Comparison of ENCODE assay signal across 1 cellular context in genomic region chr7:123761729-123762128, GRCh38.
TF ChIP-seq lines count a peak whose summit lies in the region.

No MANE protein-coding gene starts in this region.

TF ChIP-seq in K562, 482 proteins besides CTCF, POLR2A, EP300 and RAD21 (continued from another document and continues in another):
- TF ChIP-seq, protein P1, sequence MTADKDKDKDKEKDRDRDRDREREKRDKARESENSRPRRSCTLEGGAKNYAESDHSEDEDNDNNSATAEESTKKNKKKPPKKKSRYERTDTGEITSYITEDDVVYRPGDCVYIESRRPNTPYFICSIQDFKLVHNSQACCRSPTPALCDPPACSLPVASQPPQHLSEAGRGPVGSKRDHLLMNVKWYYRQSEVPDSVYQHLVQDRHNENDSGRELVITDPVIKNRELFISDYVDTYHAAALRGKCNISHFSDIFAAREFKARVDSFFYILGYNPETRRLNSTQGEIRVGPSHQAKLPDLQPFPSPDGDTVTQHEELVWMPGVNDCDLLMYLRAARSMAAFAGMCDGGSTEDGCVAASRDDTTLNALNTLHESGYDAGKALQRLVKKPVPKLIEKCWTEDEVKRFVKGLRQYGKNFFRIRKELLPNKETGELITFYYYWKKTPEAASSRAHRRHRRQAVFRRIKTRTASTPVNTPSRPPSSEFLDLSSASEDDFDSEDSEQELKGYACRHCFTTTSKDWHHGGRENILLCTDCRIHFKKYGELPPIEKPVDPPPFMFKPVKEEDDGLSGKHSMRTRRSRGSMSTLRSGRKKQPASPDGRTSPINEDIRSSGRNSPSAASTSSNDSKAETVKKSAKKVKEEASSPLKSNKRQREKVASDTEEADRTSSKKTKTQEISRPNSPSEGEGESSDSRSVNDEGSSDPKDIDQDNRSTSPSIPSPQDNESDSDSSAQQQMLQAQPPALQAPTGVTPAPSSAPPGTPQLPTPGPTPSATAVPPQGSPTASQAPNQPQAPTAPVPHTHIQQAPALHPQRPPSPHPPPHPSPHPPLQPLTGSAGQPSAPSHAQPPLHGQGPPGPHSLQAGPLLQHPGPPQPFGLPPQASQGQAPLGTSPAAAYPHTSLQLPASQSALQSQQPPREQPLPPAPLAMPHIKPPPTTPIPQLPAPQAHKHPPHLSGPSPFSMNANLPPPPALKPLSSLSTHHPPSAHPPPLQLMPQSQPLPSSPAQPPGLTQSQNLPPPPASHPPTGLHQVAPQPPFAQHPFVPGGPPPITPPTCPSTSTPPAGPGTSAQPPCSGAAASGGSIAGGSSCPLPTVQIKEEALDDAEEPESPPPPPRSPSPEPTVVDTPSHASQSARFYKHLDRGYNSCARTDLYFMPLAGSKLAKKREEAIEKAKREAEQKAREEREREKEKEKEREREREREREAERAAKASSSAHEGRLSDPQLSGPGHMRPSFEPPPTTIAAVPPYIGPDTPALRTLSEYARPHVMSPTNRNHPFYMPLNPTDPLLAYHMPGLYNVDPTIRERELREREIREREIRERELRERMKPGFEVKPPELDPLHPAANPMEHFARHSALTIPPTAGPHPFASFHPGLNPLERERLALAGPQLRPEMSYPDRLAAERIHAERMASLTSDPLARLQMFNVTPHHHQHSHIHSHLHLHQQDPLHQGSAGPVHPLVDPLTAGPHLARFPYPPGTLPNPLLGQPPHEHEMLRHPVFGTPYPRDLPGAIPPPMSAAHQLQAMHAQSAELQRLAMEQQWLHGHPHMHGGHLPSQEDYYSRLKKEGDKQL (CRISPR knock-in tag; IDR thresholded peaks at IDR 0.05; ENCODE audit: borderline replicate concordance), result no peak
- TF ChIP-seq XRCC5 (IDR thresholded peaks at IDR 0.05; ENCODE audit: low read depth, low read length) (no peak), HNRNPK (IDR thresholded peaks at IDR 0.05; ENCODE audit: low read depth, low read length, poor library complexity, severe bottlenecking) (no peak), ZNF780A (CRISPR knock-in tag; IDR thresholded peaks at IDR 0.05) (no peak), MYC (IDR thresholded peaks at IDR 0.05; ENCODE audit: low read depth, low read length) (no peak), MYC (CRISPR knock-in tag; IDR thresholded peaks at IDR 0.05; ENCODE audit: borderline replicate concordance, low read depth) (no peak), ZNF384 (IDR thresholded peaks at IDR 0.05; ENCODE audit: low read depth, low read length) (no peak), SAFB2 (IDR thresholded peaks at IDR 0.05; ENCODE audit: borderline replicate concordance, low read depth, low read length, severe bottlenecking) (no peak), SREBF1 (IDR thresholded peaks at IDR 0.05; ENCODE audit: borderline replicate concordance, low read depth, low read length) (no peak), NRF1 (conservative IDR thresholded peaks at IDR 0.05 in 1 of 2, IDR thresholded peaks at IDR 0.05 in 1 of 2) (no peak), TRIM24 (IDR thresholded peaks at IDR 0.05) (peak in 1 of 2 experiments; percentile 29; a peak in 1 of 4 replicates), ZBED1 (IDR thresholded peaks at IDR 0.05) (no peak), ETV1 (tag; conservative IDR thresholded peaks at IDR 0.05; ENCODE audit: low read depth) (no peak), ZNF133 (CRISPR knock-in tag; IDR thresholded peaks at IDR 0.05) (no peak), MEIS2 (IDR thresholded peaks at IDR 0.05; ENCODE audit: partially characterized antibody) (peak; percentile 33), SRF (CRISPR knock-in tag; IDR thresholded peaks at IDR 0.05) (no peak), JUN (IDR thresholded peaks at IDR 0.05; ENCODE audit: borderline replicate concordance, low read depth, low read length) (no peak), JUN (CRISPR knock-in tag; IDR thresholded peaks at IDR 0.05; ENCODE audit: borderline replicate concordance) (no peak), ELF1 (tag; IDR thresholded peaks at IDR 0.05) (no peak), ZFP36 (IDR thresholded peaks at IDR 0.05; ENCODE audit: low read depth, low read length, partially characterized antibody) (no peak), POLR2H (tag; IDR thresholded peaks at IDR 0.05; ENCODE audit: low read depth) (no peak), PCBP2 (IDR thresholded peaks at IDR 0.05; ENCODE audit: low read depth, low read length, poor library complexity, severe bottlenecking) (no peak), CTCFL (IDR thresholded peaks at IDR 0.05; ENCODE audit: borderline replicate concordance, insufficient read depth, low read depth, low read length, poor library complexity, severe bottlenecking) (no peak), NFATC3 (IDR thresholded peaks at IDR 0.05) (no peak), PBX2 (CRISPR knock-in tag; IDR thresholded peaks at IDR 0.05; ENCODE audit: low read depth) (no peak), PBX2 (tag; conservative IDR thresholded peaks at IDR 0.05; ENCODE audit: low read depth) (no peak), ZNF311 (CRISPR knock-in tag; IDR thresholded peaks at IDR 0.05) (no peak), OTX1 (CRISPR knock-in tag; IDR thresholded peaks at IDR 0.05) (no peak), FOXA3 (CRISPR knock-in tag; conservative IDR thresholded peaks at IDR 0.05 in 1 of 2, IDR thresholded peaks at IDR 0.05 in 1 of 2) (peak in 1 of 2 experiments; percentile 47; a peak in 1 of 4 replicates), FOXM1 (IDR thresholded peaks at IDR 0.05; ENCODE audit: low read depth) (no peak), FOXM1 (CRISPR knock-in tag; IDR thresholded peaks at IDR 0.05; ENCODE audit: low read depth) (no peak), SP1 (CRISPR knock-in tag; IDR thresholded peaks at IDR 0.05) (no peak), NR2C2 (CRISPR knock-in tag; IDR thresholded peaks at IDR 0.05) (no peak), NR2C2 (tag; IDR thresholded peaks at IDR 0.05) (no peak), TAF9B (IDR thresholded peaks at IDR 0.05; ENCODE audit: partially characterized antibody) (no peak), CBFA2T3 (IDR thresholded peaks at IDR 0.05) (peak; percentile 40; the same call in 1 of the 2 replicates), ZNF12 (CRISPR knock-in tag; IDR thresholded peaks at IDR 0.05) (no peak), ZNF318 (IDR thresholded peaks at IDR 0.05; ENCODE audit: borderline replicate concordance in 1 of 2, low read depth in 1 of 2) (no peak), TEAD4 (IDR thresholded peaks at IDR 0.05; ENCODE audit: low read length) (peak; percentile 28; the same call in 1 of the 2 replicates), TEAD4 (CRISPR knock-in tag; IDR thresholded peaks at IDR 0.05; ENCODE audit: borderline replicate concordance) (no peak), NFE2L1 (tag; IDR thresholded peaks at IDR 0.05; ENCODE audit: borderline replicate concordance, low read depth) (no peak), BRCA1 (IDR thresholded peaks at IDR 0.05) (no peak), BRCA1 (CRISPR knock-in tag; IDR thresholded peaks at IDR 0.05) (no peak)
- TF ChIP-seq, protein P2, sequence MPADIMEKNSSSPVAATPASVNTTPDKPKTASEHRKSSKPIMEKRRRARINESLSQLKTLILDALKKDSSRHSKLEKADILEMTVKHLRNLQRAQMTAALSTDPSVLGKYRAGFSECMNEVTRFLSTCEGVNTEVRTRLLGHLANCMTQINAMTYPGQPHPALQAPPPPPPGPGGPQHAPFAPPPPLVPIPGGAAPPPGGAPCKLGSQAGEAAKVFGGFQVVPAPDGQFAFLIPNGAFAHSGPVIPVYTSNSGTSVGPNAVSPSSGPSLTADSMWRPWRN (IDR thresholded peaks at IDR 0.05; ENCODE audit: low read depth), result 0 out of 2 replicates have a peak, but pooled peaks have one; percentile 65
- TF ChIP-seq, protein P3, sequence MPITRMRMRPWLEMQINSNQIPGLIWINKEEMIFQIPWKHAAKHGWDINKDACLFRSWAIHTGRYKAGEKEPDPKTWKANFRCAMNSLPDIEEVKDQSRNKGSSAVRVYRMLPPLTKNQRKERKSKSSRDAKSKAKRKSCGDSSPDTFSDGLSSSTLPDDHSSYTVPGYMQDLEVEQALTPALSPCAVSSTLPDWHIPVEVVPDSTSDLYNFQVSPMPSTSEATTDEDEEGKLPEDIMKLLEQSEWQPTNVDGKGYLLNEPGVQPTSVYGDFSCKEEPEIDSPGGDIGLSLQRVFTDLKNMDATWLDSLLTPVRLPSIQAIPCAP (CRISPR knock-in tag; IDR thresholded peaks at IDR 0.05; ENCODE audit: borderline replicate concordance), result no peak
- TF ChIP-seq, protein P4, sequence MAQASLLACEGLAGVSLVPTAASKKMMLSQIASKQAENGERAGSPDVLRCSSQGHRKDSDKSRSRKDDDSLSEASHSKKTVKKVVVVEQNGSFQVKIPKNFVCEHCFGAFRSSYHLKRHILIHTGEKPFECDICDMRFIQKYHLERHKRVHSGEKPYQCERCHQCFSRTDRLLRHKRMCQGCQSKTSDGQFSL (CRISPR knock-in tag; IDR thresholded peaks at IDR 0.05), result no peak
- TF ChIP-seq, protein P4 (tag; IDR thresholded peaks at IDR 0.05), result no peak
